In the genomic region with DNA sequence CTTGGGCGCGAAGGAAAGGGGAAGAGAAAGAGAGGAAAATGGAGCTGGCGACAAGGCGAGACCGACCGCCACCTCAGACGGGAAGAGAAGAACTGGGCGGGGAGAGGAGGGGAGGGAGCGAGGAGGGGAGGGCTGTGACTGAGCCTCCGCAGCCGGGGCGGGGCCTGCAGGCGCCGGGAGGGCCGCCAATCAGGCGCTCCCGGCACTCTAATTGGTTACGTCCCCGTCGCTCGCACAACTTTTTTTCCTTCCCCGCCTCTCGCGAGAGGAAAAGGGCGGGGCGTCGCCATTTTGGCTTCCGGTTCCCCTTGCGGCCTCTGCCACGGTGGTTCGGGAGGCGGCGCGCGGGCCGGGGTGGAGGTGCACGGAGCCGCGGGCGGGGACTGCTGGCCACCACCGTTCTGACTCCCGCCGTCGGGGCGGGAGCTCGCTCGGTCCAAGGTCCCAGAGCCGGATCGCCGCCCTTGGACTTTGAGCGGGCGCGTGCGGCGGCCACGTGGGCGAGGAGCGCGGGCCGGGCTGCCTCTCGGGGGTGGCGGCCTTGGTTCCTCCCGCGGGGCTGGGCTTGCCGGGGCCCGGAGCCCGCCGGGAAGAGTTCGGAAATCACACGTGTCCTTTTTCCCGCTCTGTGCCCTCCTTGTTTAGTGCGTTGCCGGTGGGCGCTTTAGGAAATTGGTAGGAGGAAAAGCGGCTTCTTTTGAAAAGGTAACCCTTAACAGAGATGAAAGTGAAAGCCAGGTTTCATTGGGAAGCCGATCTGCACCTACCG, we compare ENCODE assay signal across 1 cellular context.
A peak's percentile ranks its signal among the peaks of the same experiment; 100 is the strongest.
TF ChIP-seq lines count a peak whose summit lies in the region.

Gene GDI2 (minus strand): TSS at position 94 of the 769 bp plus-strand sequence. CDS start 176 bp downstream, outside the sequence.

TF ChIP-seq in HEK293, 187 proteins besides CTCF, POLR2A, EP300 and RAD21 (continued from another document):
- no peak for TF ChIP-seq ZNF211 (tag by site-specific recombination; IDR thresholded peaks at IDR 0.05; ENCODE audit: low read depth)
- TF ChIP-seq HOXC10 (CRISPR knock-in tag; IDR thresholded peaks at IDR 0.05) = no peak
- TF ChIP-seq KLF17 (tag by site-specific recombination; IDR thresholded peaks at IDR 0.05) = peak; percentile 41
- TF ChIP-seq, protein P1, sequence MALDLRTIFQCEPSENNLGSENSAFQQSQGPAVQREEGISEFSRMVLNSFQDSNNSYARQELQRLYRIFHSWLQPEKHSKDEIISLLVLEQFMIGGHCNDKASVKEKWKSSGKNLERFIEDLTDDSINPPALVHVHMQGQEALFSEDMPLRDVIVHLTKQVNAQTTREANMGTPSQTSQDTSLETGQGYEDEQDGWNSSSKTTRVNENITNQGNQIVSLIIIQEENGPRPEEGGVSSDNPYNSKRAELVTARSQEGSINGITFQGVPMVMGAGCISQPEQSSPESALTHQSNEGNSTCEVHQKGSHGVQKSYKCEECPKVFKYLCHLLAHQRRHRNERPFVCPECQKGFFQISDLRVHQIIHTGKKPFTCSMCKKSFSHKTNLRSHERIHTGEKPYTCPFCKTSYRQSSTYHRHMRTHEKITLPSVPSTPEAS (tag by site-specific recombination; IDR thresholded peaks at IDR 0.05) = no peak
- TF ChIP-seq ZNF510 (tag by site-specific recombination; IDR thresholded peaks at IDR 0.05; ENCODE audit: insufficient replicate concordance) = no peak
- no peak for TF ChIP-seq ZNF133 (tag by site-specific recombination; IDR thresholded peaks at IDR 0.05)
